ENCODE assay signal across 17 cellular contexts in the genomic region with DNA sequence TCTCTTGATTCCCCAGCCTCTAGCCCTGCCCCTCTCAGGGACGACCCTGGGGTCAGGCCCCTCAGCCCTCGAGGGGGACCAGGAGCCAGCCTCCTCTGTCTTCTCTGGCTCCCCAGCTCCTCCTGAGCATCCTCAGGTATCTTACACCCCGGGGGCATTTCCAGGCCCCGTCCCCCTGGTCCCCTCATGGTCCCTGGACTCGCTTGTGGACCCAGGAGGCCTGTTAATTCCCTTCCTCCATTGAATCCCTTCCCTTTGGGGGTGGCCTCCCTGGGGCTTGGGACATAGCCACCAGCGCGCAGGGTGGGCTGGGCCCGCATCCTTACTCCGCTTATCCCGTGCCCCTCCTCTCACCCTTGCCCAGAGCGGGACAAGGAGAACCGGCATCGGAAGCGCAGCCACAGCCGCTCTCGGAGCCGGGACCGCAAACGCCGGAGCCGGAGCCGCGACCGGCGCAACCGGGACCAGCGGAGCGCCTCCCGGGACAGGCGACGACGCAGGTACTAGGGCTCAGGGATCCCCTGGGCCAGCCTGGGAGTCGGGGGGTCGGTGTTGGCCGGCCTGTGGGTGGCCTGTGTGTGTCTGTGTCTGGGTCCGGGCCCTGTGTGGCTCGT. TPM values are rescaled to one million over a fixed set of nuclear protein-coding genes. Genes with fewer than 3 reads are reported as not detected.
DNase-seq lines count a peak whose midpoint lies in the region; ATAC-seq and TF ChIP-seq lines count a peak whose summit lies in the region.
"Had no signal": no experiment of that assay in that cellular context is flagged by ENCODE, and none has a peak within 500 bp of the region (broad histone marks: within the 10 kb centered on the region; RNA-seq: fewer than 3 reads in every experiment).

No MANE protein-coding gene starts in this region.

- no peak overlapping the region for H3K9ac ChIP-seq in endodermal cell (ENCODE audit: extremely low read depth, low read length, poor library complexity, severe bottlenecking)

- peaks cover 41% of the 10 kb centered on the region for H3K36me3 ChIP-seq in endodermal cell (ENCODE audit: control insufficient read depth, insufficient read depth, low read length)

- H3K4me3 Mint-ChIP-seq in activated T-cell treated with anti-CD3 and anti-CD28 coated beads, Interleukin-2, amount 50 U/mL, for 4 hours: peak overlapping the region; percentile 8
- H3K4me3 Mint-ChIP-seq in endodermal cell: no peak overlapping the region
- H3K4me3 Mint-ChIP-seq in stimulated activated naive B cell treated with anti-CD40 and anti-IgM and Interleukin-4, amounts not matched to agents 10 μg/mL and 1 μg/mL and 100 μg/mL, for 72 hours: peak overlapping the region; percentile 57 to 63

- DNase-seq in activated T-cell treated with anti-CD3 and anti-CD28 coated beads, Interleukin-2, amount 50 U/mL, for 4 hours: no peak
- no peak for DNase-seq in activated T-cell treated with anti-CD3 and anti-CD28 coated beads, Interleukin-2, amount 50 U/mL, for 48 hours
- DNase-seq in RWPE1 (ENCODE audit: low spot score): no peak
- no peak for DNase-seq in endodermal cell
- DNase-seq in stimulated activated naive B cell treated with anti-CD40 and anti-IgM and Interleukin-4, amounts not matched to agents 10 μg/mL and 1 μg/mL and 100 μg/mL, for 72 hours: no peak
- no peak for DNase-seq in NCI-H1417 treated with DMSO at 0.1 percent for 48 hours (lab: John Stamatoyannopoulos, UW)
- no peak for DNase-seq in stimulated activated CD4-positive, alpha-beta T cell treated with anti-CD3 and anti-CD28 coated beads, Interleukin-4, amount 100 ng/mL, for 4 hours
- no peak for DNase-seq in GM03348 (ENCODE audit: low spot score)
- DNase-seq: head of caudate nucleus, IMR-90, left ventricle myocardium superior, NCI-H1694 treated with DMSO at 0.1 percent for 48 hours, NCI-H69 had no signal

- H3K4me1 ChIP-seq in endodermal cell (ENCODE audit: control insufficient read depth, insufficient read depth, low read length): peaks cover 5% of the 10 kb centered on the region

- H3K9me3 ChIP-seq in endodermal cell (ENCODE audit: control insufficient read depth, low read length): no peaks in the 10 kb centered on the region
- H3K9me3 ChIP-seq: neutrophil, upper lobe of left lung had no signal

- no peaks in the 10 kb centered on the region for H3K27me3 Mint-ChIP-seq in activated T-cell treated with anti-CD3 and anti-CD28 coated beads, Interleukin-2, amount 50 U/mL, for 4 hours (ENCODE audit: low read depth)
- H3K27me3 Mint-ChIP-seq in endodermal cell (ENCODE audit: insufficient read depth): no peaks in the 10 kb centered on the region
- H3K27me3 Mint-ChIP-seq in stimulated activated naive B cell treated with anti-CD40 and anti-IgM and Interleukin-4, amounts not matched to agents 10 μg/mL and 1 μg/mL and 100 μg/mL, for 72 hours: no peaks in the 10 kb centered on the region

- H3K4me3 ChIP-seq in endodermal cell (ENCODE audit: low read length): no peak overlapping the region
- H3K4me3 ChIP-seq: cardiac muscle cell, smooth muscle cell, upper lobe of left lung had no signal

- no peak for ATAC-seq in activated T-cell treated with anti-CD3 and anti-CD28 coated beads, Interleukin-2, amount 50 U/mL, for 4 hours
- no peak for ATAC-seq in stimulated activated naive B cell treated with anti-CD40 and anti-IgM and Interleukin-4, amounts not matched to agents 10 μg/mL and 1 μg/mL and 100 μg/mL, for 72 hours (replicated peaks)
- ATAC-seq: left ventricle myocardium superior had no signal

- WGBS in endodermal cell (ENCODE audit: insufficient coverage in 1 of 2, insufficient read length in 1 of 2), 2 experiments: 95% methylated on average over 31 to 37 of the region's 37 CpGs

- POLR2A ChIA-PET in RWPE1 (lab: Yijun Ruan, JAX; ENCODE audit: low non-redundant PET): no interaction called here

- CTCF ChIA-PET in RWPE1 (lab: Yijun Ruan, JAX): no interaction called here

- H3K27ac ChIP-seq in RWPE1 (peak overlapping the region; percentile 22), endodermal cell (ENCODE audit: low read depth, low read length) (no peak overlapping the region)
- H3K27ac ChIP-seq: cardiac muscle cell had no signal

- H3K36me3 Mint-ChIP-seq in activated T-cell treated with anti-CD3 and anti-CD28 coated beads, Interleukin-2, amount 50 U/mL, for 4 hours (ENCODE audit: insufficient read depth): peaks cover 44% of the 10 kb centered on the region
- H3K36me3 Mint-ChIP-seq in endodermal cell (ENCODE audit: low read depth): peaks cover 39% of the 10 kb centered on the region
- H3K36me3 Mint-ChIP-seq in stimulated activated naive B cell treated with anti-CD40 and anti-IgM and Interleukin-4, amounts not matched to agents 10 μg/mL and 1 μg/mL and 100 μg/mL, for 72 hours: peaks cover 48 to 61% of the 10 kb centered on the region in 2 donors

- TF ChIP-seq CTCF in RWPE1 (conservative IDR thresholded peaks at IDR 0.05; ENCODE audit: low read depth) (no peak), endodermal cell (conservative IDR thresholded peaks at IDR 0.05) (no peak)

- H3K9me3 Mint-ChIP-seq in activated T-cell treated with anti-CD3 and anti-CD28 coated beads, Interleukin-2, amount 50 U/mL, for 4 hours: no peaks in the 10 kb centered on the region
- no peaks in the 10 kb centered on the region for H3K9me3 Mint-ChIP-seq in endodermal cell
- no peaks in the 10 kb centered on the region for H3K9me3 Mint-ChIP-seq in stimulated activated naive B cell treated with anti-CD40 and anti-IgM and Interleukin-4, amounts not matched to agents 10 μg/mL and 1 μg/mL and 100 μg/mL, for 72 hours

- no peaks in the 10 kb centered on the region for H3K27me3 ChIP-seq in endodermal cell (ENCODE audit: control insufficient read depth, insufficient read depth, low read length, poor library complexity, severe bottlenecking)
- H3K27me3 ChIP-seq: cardiac muscle cell, neutrophil, upper lobe of left lung had no signal

- peaks cover 35% of the 10 kb centered on the region for H3K4me1 Mint-ChIP-seq in activated T-cell treated with anti-CD3 and anti-CD28 coated beads, Interleukin-2, amount 50 U/mL, for 4 hours (ENCODE audit: low read depth)
- H3K4me1 Mint-ChIP-seq in endodermal cell: peaks cover 22% of the 10 kb centered on the region
- peaks cover 40 to 68% of the 10 kb centered on the region in 2 donors for H3K4me1 Mint-ChIP-seq in stimulated activated naive B cell treated with anti-CD40 and anti-IgM and Interleukin-4, amounts not matched to agents 10 μg/mL and 1 μg/mL and 100 μg/mL, for 72 hours

- peak overlapping the region; percentile 68 for H3K27ac Mint-ChIP-seq in endodermal cell
- peak overlapping the region; percentile 94 for H3K27ac Mint-ChIP-seq in stimulated activated naive B cell treated with anti-CD40 and anti-IgM and Interleukin-4, amounts not matched to agents 10 μg/mL and 1 μg/mL and 100 μg/mL, for 72 hours

RNA-seq across cellular contexts. Expression of gene U2AF2, which starts 4.1 kb away (rescaled TPM):
- 100 to 1,000 TPM; 467 to 532 (median 476) TPM for total RNA-seq in activated T-cell treated with anti-CD3 and anti-CD28 coated beads, Interleukin-2, amount 50 U/mL, for 4 hours
- total RNA-seq in endodermal cell: 100 to 1,000 TPM; 264 to 293 TPM
- polyA plus RNA-seq in endodermal cell (2013, experiment 1 of 2): 180 TPM
- 161 TPM for polyA plus RNA-seq in endodermal cell (2013, experiment 2 of 2)

RNA-seq across cellular contexts. Expression of gene CCDC106, which starts 10.9 kb away (rescaled TPM):
- total RNA-seq in activated T-cell treated with anti-CD3 and anti-CD28 coated beads, Interleukin-2, amount 50 U/mL, for 4 hours: 1 to 10 TPM; 3.9 to 7.8 (median 4.8) TPM
- total RNA-seq in endodermal cell: 10 to 100 TPM; 18.0 to 24.9 TPM
- polyA plus RNA-seq in endodermal cell (2013, experiment 1 of 2): 16.2 TPM
- 14.6 TPM for polyA plus RNA-seq in endodermal cell (2013, experiment 2 of 2)

RNA-seq across cellular contexts. Expression of gene ZNF581, which starts 15.5 kb away (rescaled TPM):
- total RNA-seq in activated T-cell treated with anti-CD3 and anti-CD28 coated beads, Interleukin-2, amount 50 U/mL, for 4 hours: 10 to 100 TPM; 46.2 to 54.1 (median 52.7) TPM
- total RNA-seq in endodermal cell: 10 to 100 TPM; 47.2 to 48.7 TPM
- polyA plus RNA-seq in endodermal cell (2013, experiment 1 of 2): 41.7 TPM
- 38.5 TPM for polyA plus RNA-seq in endodermal cell (2013, experiment 2 of 2)

RNA-seq across cellular contexts. Expression of gene EPN1, which starts 16.1 kb away (rescaled TPM):
- total RNA-seq in activated T-cell treated with anti-CD3 and anti-CD28 coated beads, Interleukin-2, amount 50 U/mL, for 4 hours: 10 to 100 TPM; 55.0 to 61.4 (median 55.2) TPM
- total RNA-seq in endodermal cell: 100 to 1,000 TPM; 148 to 149 TPM
- polyA plus RNA-seq in endodermal cell (2013, experiment 1 of 2): 79.8 TPM
- polyA plus RNA-seq in endodermal cell (2013, experiment 2 of 2): 73.0 TPM

RNA-seq across cellular contexts. Expression of gene ZNF580, which starts 18.2 kb away (rescaled TPM):
- total RNA-seq in activated T-cell treated with anti-CD3 and anti-CD28 coated beads, Interleukin-2, amount 50 U/mL, for 4 hours: 10 to 100 TPM; 27.1 to 31.5 (median 28.5) TPM
- 10 to 100 TPM; 27.3 to 38.6 TPM for total RNA-seq in endodermal cell
- 35.6 TPM for polyA plus RNA-seq in endodermal cell (2013, experiment 1 of 2)
- polyA plus RNA-seq in endodermal cell (2013, experiment 2 of 2): 31.7 TPM
